8 cellular contexts compared by ENCODE assay signal in genomic region chr1:39391741-39392679, GRCh38.
A peak's percentile ranks its signal among the peaks of the same experiment; 100 is the strongest.
DNase-seq lines count a peak whose midpoint lies in the region; ATAC-seq and TF ChIP-seq lines count a peak whose summit lies in the region.

No MANE protein-coding gene starts in this region.

- no peaks in the 10 kb centered on the region for H3K27me3 ChIP-seq in layer of hippocampus (ENCODE audit: control insufficient read depth, insufficient read depth, low read length)

- TF ChIP-seq EP300 in Ishikawa (IDR thresholded peaks at IDR 0.05; ENCODE audit: borderline replicate concordance) = peak; percentile 92

- peaks cover 73% of the 10 kb centered on the region for H3K36me3 Mint-ChIP-seq in central memory CD8-positive, alpha-beta T cell (ENCODE audit: insufficient read depth)
- H3K36me3 Mint-ChIP-seq in activated naive CD4-positive, alpha-beta T cell treated with anti-CD3 and anti-CD28 coated beads, Interleukin-2, amount 10 ng/mL, durations not matched to agents 7 days and 5 days = peaks cover 57% of the 10 kb centered on the region

- H3K27me3 Mint-ChIP-seq in central memory CD8-positive, alpha-beta T cell = no peaks in the 10 kb centered on the region
- no peaks in the 10 kb centered on the region for H3K27me3 Mint-ChIP-seq in activated naive CD4-positive, alpha-beta T cell treated with anti-CD3 and anti-CD28 coated beads, Interleukin-2, amount 10 ng/mL, durations not matched to agents 7 days and 5 days

- no peaks in the 10 kb centered on the region for H3K9me3 Mint-ChIP-seq in central memory CD8-positive, alpha-beta T cell
- no peaks in the 10 kb centered on the region for H3K9me3 Mint-ChIP-seq in activated naive CD4-positive, alpha-beta T cell treated with anti-CD3 and anti-CD28 coated beads, Interleukin-2, amount 10 ng/mL, durations not matched to agents 7 days and 5 days

- DNase-seq in AG08395 (ENCODE audit: low spot score) (peak; percentile 90), substantia nigra (lab: John Stamatoyannopoulos, UW) (peak in 11 of 49 donors; percentile 18 to 49 (median 29)), GDM1 (lab: John Stamatoyannopoulos, UW) (no peak)
- no peak for DNase-seq in central memory CD8-positive, alpha-beta T cell (ENCODE audit: low spot score in 2 of 2)
- no peak for DNase-seq in activated naive CD4-positive, alpha-beta T cell treated with anti-CD3 and anti-CD28 coated beads, Interleukin-2, amount 10 ng/mL, durations not matched to agents 7 days and 5 days

- CTCF ChIA-PET in activated naive CD4-positive, alpha-beta T cell treated with anti-CD3 and anti-CD28 coated beads, Interleukin-2, amount 10 ng/mL, durations not matched to agents 7 days and 5 days (lab: Charles Lee) = interaction anchor here (0.7 to 1.8 kb wide), 3 partner anchors 19 to 292 kb away, joined by 3 to 7 read pairs (median 5); no protein-coding TSS in a partner anchor

- peak; percentile 13; the same call in 1 of the 2 replicates for TF ChIP-seq RAD21 in Ishikawa (IDR thresholded peaks at IDR 0.05; ENCODE audit: low read depth)

- ATAC-seq in central memory CD8-positive, alpha-beta T cell (replicated peaks; ENCODE audit: extremely low read depth, poor library complexity, severe bottlenecking) = no peak
- no peak for ATAC-seq in GM18502 (IDR thresholded peaks at IDR 0.05; ENCODE audit: poor library complexity, unreplicated experiment)

- H3K27ac Mint-ChIP-seq in central memory CD8-positive, alpha-beta T cell (ENCODE audit: low read depth) = peak overlapping the region; percentile 85
- no peak overlapping the region for H3K27ac Mint-ChIP-seq in activated naive CD4-positive, alpha-beta T cell treated with anti-CD3 and anti-CD28 coated beads, Interleukin-2, amount 10 ng/mL, durations not matched to agents 7 days and 5 days

- no peak overlapping the region for H3K4me3 Mint-ChIP-seq in central memory CD8-positive, alpha-beta T cell
- no peak overlapping the region for H3K4me3 Mint-ChIP-seq in activated naive CD4-positive, alpha-beta T cell treated with anti-CD3 and anti-CD28 coated beads, Interleukin-2, amount 10 ng/mL, durations not matched to agents 7 days and 5 days

- H3K27ac ChIP-seq in layer of hippocampus (ENCODE audit: low read depth, low read length) (peak overlapping the region; percentile 47), substantia nigra (ENCODE audit: low read depth, low read length, poor library complexity, severe bottlenecking) (peak overlapping the region; percentile 68)

- peaks cover 76% of the 10 kb centered on the region for H3K4me1 Mint-ChIP-seq in central memory CD8-positive, alpha-beta T cell
- peaks cover 57% of the 10 kb centered on the region for H3K4me1 Mint-ChIP-seq in activated naive CD4-positive, alpha-beta T cell treated with anti-CD3 and anti-CD28 coated beads, Interleukin-2, amount 10 ng/mL, durations not matched to agents 7 days and 5 days

TF ChIP-seq in Ishikawa, 13 proteins besides CTCF, POLR2A, EP300 and RAD21:
- peak; percentile 74 for TF ChIP-seq TEAD4 (IDR thresholded peaks at IDR 0.05)
- TF ChIP-seq ZBTB7A (IDR thresholded peaks at IDR 0.05; ENCODE audit: low read depth) = no peak
- peak; percentile 17; the same call in 1 of the 2 replicates for TF ChIP-seq MAX (IDR thresholded peaks at IDR 0.05)
- TF ChIP-seq FOXM1 (IDR thresholded peaks at IDR 0.05; ENCODE audit: borderline replicate concordance, low read depth) = peak; percentile 90
- TF ChIP-seq NFIC (IDR thresholded peaks at IDR 0.05) = peak; percentile 89
- TF ChIP-seq TCF12 (IDR thresholded peaks at IDR 0.05; ENCODE audit: low read depth) = peak; percentile 90
